In the genomic region with DNA sequence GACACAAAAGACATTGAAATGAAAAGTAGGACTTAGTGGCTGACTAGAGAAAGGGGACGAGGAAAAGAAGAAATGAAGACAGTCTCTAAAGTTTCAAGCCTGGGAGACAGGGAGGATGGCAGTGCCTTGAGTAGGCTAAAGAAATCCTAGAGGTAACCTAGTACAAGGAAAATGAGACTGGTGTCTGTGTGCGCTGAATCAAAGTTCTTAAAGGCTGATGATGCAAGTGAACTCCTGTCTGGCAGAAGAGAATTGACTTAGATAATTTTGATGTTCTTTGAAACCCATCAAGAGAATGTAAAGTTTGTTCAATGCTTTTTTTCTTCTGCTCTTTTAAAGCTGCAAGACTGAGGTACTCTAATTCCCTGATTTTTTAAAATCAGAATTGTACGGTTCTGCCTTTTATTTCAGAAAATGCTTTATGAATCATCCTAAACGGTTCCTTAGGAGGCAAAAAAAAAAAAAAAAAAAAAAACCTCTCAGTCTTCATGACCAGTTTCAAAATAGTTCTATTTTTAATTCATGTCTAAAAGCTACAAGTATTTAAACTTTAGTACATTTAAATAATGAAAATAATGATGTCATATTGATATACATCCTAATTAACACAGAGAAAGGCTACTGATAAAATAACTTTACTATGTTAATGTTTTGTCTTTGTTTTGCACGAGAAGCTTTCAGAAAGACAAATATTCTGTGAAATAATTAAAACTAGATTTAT, we compare ENCODE assay signal across 1 cellular context.
TF ChIP-seq lines count a peak whose summit lies in the region.

No MANE protein-coding gene starts in this region.

TF ChIP-seq in HepG2, 621 proteins besides CTCF, POLR2A, EP300 and RAD21 (continued from another document):
- TF ChIP-seq, protein P1, sequence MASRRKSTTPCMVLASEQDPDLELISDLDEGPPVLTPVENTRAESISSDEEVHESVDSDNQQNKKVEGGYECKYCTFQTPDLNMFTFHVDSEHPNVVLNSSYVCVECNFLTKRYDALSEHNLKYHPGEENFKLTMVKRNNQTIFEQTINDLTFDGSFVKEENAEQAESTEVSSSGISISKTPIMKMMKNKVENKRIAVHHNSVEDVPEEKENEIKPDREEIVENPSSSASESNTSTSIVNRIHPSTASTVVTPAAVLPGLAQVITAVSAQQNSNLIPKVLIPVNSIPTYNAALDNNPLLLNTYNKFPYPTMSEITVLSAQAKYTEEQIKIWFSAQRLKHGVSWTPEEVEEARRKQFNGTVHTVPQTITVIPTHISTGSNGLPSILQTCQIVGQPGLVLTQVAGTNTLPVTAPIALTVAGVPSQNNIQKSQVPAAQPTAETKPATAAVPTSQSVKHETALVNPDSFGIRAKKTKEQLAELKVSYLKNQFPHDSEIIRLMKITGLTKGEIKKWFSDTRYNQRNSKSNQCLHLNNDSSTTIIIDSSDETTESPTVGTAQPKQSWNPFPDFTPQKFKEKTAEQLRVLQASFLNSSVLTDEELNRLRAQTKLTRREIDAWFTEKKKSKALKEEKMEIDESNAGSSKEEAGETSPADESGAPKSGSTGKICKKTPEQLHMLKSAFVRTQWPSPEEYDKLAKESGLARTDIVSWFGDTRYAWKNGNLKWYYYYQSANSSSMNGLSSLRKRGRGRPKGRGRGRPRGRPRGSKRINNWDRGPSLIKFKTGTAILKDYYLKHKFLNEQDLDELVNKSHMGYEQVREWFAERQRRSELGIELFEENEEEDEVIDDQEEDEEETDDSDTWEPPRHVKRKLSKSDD (CRISPR knock-in tag; IDR thresholded peaks at IDR 0.05; ENCODE audit: low read depth): no peak
- TF ChIP-seq ZNF460 (CRISPR knock-in tag; IDR thresholded peaks at IDR 0.05; ENCODE audit: borderline replicate concordance): no peak
TF ChIP-seq in HepG2: peak in this region for 1.
